ENCODE assay signal across 13 cellular contexts in genomic region chr3:188283347-188283746, GRCh38.
DNase-seq lines count a peak whose midpoint lies in the region; ATAC-seq and TF ChIP-seq lines count a peak whose summit lies in the region.
"Had no signal": no experiment of that assay in that cellular context is flagged by ENCODE, and none has a peak within 500 bp of the region (broad histone marks: within the 10 kb centered on the region; RNA-seq: fewer than 3 reads in every experiment).

No MANE protein-coding gene starts in this region.

- H3K36me3 ChIP-seq in lower lobe of right lung, result no peaks in the 10 kb centered on the region
- H3K36me3 ChIP-seq in upper lobe of left lung, result no peaks in the 10 kb centered on the region
- H3K36me3 ChIP-seq: prostate gland had no signal

- TF ChIP-seq EP300 in upper lobe of left lung (IDR thresholded peaks at IDR 0.05), result no peak

- no peak for TF ChIP-seq POLR2A in upper lobe of left lung (IDR thresholded peaks at IDR 0.05)

- CTCF ChIA-PET in activated naive CD4-positive, alpha-beta T cell treated with anti-CD3 and anti-CD28 coated beads for 36 hours (lab: Charles Lee), result interaction anchor here (1.2 to 5.7 kb wide), 2 partner anchors 133 to 543 kb away, joined by 3 to 22 read pairs; no protein-coding TSS in a partner anchor

- no peak overlapping the region for H3K27ac ChIP-seq in lower lobe of right lung
- H3K27ac ChIP-seq in upper lobe of left lung, result peak overlapping the region in 3 of 4 donors; percentile 15 to 27 (median 18)

- H3K4me1 Mint-ChIP-seq in activated naive CD8-positive, alpha-beta T cell (ENCODE audit: low read depth), result peaks cover 29% of the 10 kb centered on the region
- H3K4me1 Mint-ChIP-seq in activated naive CD8-positive, alpha-beta T cell treated with anti-CD3 and anti-CD28 coated beads for 36 hours, result peaks cover 48% of the 10 kb centered on the region
- peaks cover 49% of the 10 kb centered on the region for H3K4me1 Mint-ChIP-seq in activated naive CD4-positive, alpha-beta T cell treated with anti-CD3 and anti-CD28 coated beads for 36 hours (ENCODE audit: low read depth)

- ATAC-seq in lower lobe of right lung (peak; percentile 69 to 75), upper lobe of left lung (ENCODE audit: low FRiP score in 2 of 2) (peak; percentile 34 to 63)

- peak overlapping the region; percentile 24 for H3K27ac Mint-ChIP-seq in activated naive CD8-positive, alpha-beta T cell
- H3K27ac Mint-ChIP-seq in activated naive CD8-positive, alpha-beta T cell treated with anti-CD3 and anti-CD28 coated beads for 36 hours, result no peak overlapping the region
- H3K27ac Mint-ChIP-seq in activated naive CD4-positive, alpha-beta T cell treated with anti-CD3 and anti-CD28 coated beads for 36 hours, result no peak overlapping the region

- peaks cover 37% of the 10 kb centered on the region for H3K4me1 ChIP-seq in lower lobe of right lung
- peaks cover 18 to 38% (median 21%) of the 10 kb centered on the region in 4 donors for H3K4me1 ChIP-seq in upper lobe of left lung
- H3K4me1 ChIP-seq: prostate gland had no signal

- H3K27me3 ChIP-seq in lower lobe of right lung (ENCODE audit: low read depth) (no peaks in the 10 kb centered on the region), upper lobe of left lung (no peaks in the 10 kb centered on the region)

- no peaks in the 10 kb centered on the region for H3K9me3 ChIP-seq in lower lobe of right lung
- no peaks in the 10 kb centered on the region for H3K9me3 ChIP-seq in upper lobe of left lung
- H3K9me3 ChIP-seq: prostate gland had no signal

- DNase-seq in activated naive CD8-positive, alpha-beta T cell treated with anti-CD3 and anti-CD28 coated beads for 36 hours, result no peak
- DNase-seq in choroid plexus epithelial cell (ENCODE audit: low read depth) (peak; percentile 86), lower lobe of right lung (no peak), upper lobe of left lung (no peak), GM03348 (ENCODE audit: low spot score) (no peak)
- DNase-seq in activated naive CD4-positive, alpha-beta T cell treated with anti-CD3 and anti-CD28 coated beads for 36 hours, result no peak
- no peak for DNase-seq in stimulated activated CD4-positive, alpha-beta T cell treated with anti-CD3 and anti-CD28 coated beads, Interleukin-4, amount 100 ng/mL, for 1 hour
- DNase-seq: activated CD4-positive, alpha-beta T cell treated with anti-CD3 and anti-CD28 coated beads for 4 hours; CD8-positive, alpha-beta memory T cell; cerebellar nuclear complex; NCI-H1105 treated with DMSO at 0.1 percent for 48 hours had no signal

- H3K27me3 Mint-ChIP-seq in activated naive CD8-positive, alpha-beta T cell, result no peaks in the 10 kb centered on the region
- no peaks in the 10 kb centered on the region for H3K27me3 Mint-ChIP-seq in activated naive CD8-positive, alpha-beta T cell treated with anti-CD3 and anti-CD28 coated beads for 36 hours
- no peaks in the 10 kb centered on the region for H3K27me3 Mint-ChIP-seq in activated naive CD4-positive, alpha-beta T cell treated with anti-CD3 and anti-CD28 coated beads for 36 hours (ENCODE audit: low read depth)
- H3K27me3 Mint-ChIP-seq: CD8-positive, alpha-beta memory T cell had no signal

- WGBS in upper lobe of left lung, 2 donors, result 62 to 71% methylated on average over 4 of the region's 4 CpGs

- no peak overlapping the region for H3K4me3 ChIP-seq in choroid plexus epithelial cell (ENCODE audit: low read depth, low read length)
- no peak overlapping the region for H3K4me3 ChIP-seq in lower lobe of right lung
- no peak overlapping the region for H3K4me3 ChIP-seq in upper lobe of left lung
- H3K4me3 ChIP-seq: prostate gland had no signal

- TF ChIP-seq CTCF in choroid plexus epithelial cell (conservative IDR thresholded peaks at IDR 0.05; ENCODE audit: low read depth, low read length), result peak; percentile 45
- no peak for TF ChIP-seq CTCF in lower lobe of right lung (IDR thresholded peaks at IDR 0.05)
- peak in 2 of 6 experiments; percentile 25 to 37 for TF ChIP-seq CTCF in upper lobe of left lung (IDR thresholded peaks at IDR 0.05)

- intact Hi-C loops in lower lobe of right lung (cut with DNase I), result no loop called here
- intact Hi-C loops in activated naive CD4-positive, alpha-beta T cell treated with anti-CD3 and anti-CD28 coated beads for 36 hours (cut with micrococcal nuclease), result no loop called here

- peaks cover 8% of the 10 kb centered on the region for H3K36me3 Mint-ChIP-seq in activated naive CD8-positive, alpha-beta T cell
- H3K36me3 Mint-ChIP-seq in activated naive CD8-positive, alpha-beta T cell treated with anti-CD3 and anti-CD28 coated beads for 36 hours, result peaks cover 3% of the 10 kb centered on the region
- H3K36me3 Mint-ChIP-seq in activated naive CD4-positive, alpha-beta T cell treated with anti-CD3 and anti-CD28 coated beads for 36 hours (ENCODE audit: low read depth), result no peaks in the 10 kb centered on the region

- no peaks in the 10 kb centered on the region for H3K9me3 Mint-ChIP-seq in activated naive CD8-positive, alpha-beta T cell (ENCODE audit: low read depth)
- H3K9me3 Mint-ChIP-seq in activated naive CD8-positive, alpha-beta T cell treated with anti-CD3 and anti-CD28 coated beads for 36 hours, result no peaks in the 10 kb centered on the region
- H3K9me3 Mint-ChIP-seq in activated naive CD4-positive, alpha-beta T cell treated with anti-CD3 and anti-CD28 coated beads for 36 hours, result no peaks in the 10 kb centered on the region
- H3K9me3 Mint-ChIP-seq: CD8-positive, alpha-beta memory T cell had no signal

- H3K4me3 Mint-ChIP-seq in activated naive CD8-positive, alpha-beta T cell, result peak overlapping the region; percentile 11
- no peak overlapping the region for H3K4me3 Mint-ChIP-seq in activated naive CD8-positive, alpha-beta T cell treated with anti-CD3 and anti-CD28 coated beads for 36 hours
- no peak overlapping the region for H3K4me3 Mint-ChIP-seq in activated naive CD4-positive, alpha-beta T cell treated with anti-CD3 and anti-CD28 coated beads for 36 hours
